In genomic region chr15:84634228-84634837, GRCh38 we compare ENCODE assay signal across 8 cellular contexts. TPM values are rescaled to one million over a fixed set of nuclear protein-coding genes. Genes with fewer than 3 reads are reported as not detected.
DNase-seq lines count a peak whose midpoint lies in the region; ATAC-seq and TF ChIP-seq lines count a peak whose summit lies in the region.

No MANE protein-coding gene starts in this region.

- no TSS peak for BruUV-seq in MCF 10A (replicated peaks; lab: Mats Ljungman, UMichigan)

- no peaks in the 10 kb centered on the region for H3K27me3 ChIP-seq in cardiac muscle cell
- no peaks in the 10 kb centered on the region for H3K27me3 ChIP-seq in upper lobe of left lung

- H3K4me3 ChIP-seq in cardiac muscle cell (peak overlapping the region; percentile 68), upper lobe of left lung (peak overlapping the region; percentile 55 to 73 (median 66))

- peaks cover 17% of the 10 kb centered on the region for H3K36me3 ChIP-seq in cardiac muscle cell
- H3K36me3 ChIP-seq in upper lobe of left lung, result peaks cover 5 to 29% (median 21%) of the 10 kb centered on the region in 4 donors

- DNase-seq in cardiac muscle cell (ENCODE audit: low read depth in 1 of 2, low spot score in 1 of 2) (no peak), cardiac septum (ENCODE audit: low spot score) (no peak), MCF 10A (ENCODE audit: unreplicated experiment) (no peak), memory B cell (ENCODE audit: low spot score in 2 of 2) (no peak), upper lobe of left lung (no peak), HK-2 (ENCODE audit: unreplicated experiment) (no peak)
- no peak for DNase-seq in activated CD4-positive, alpha-beta T cell treated with anti-CD3 and anti-CD28 coated beads for 48 hours

- POLR2A ChIA-PET in MCF 10A (lab: Yijun Ruan, JAX), result interaction anchor here (0.9 to 2.6 kb wide), 11 partner anchors 8 to 295 kb away, joined by 3 to 22 read pairs (median 5); partner anchors contain the start of genes WDR73 and ZSCAN2

- CTCF ChIA-PET in MCF 10A (lab: Yijun Ruan, JAX), result interaction anchor here (0.6 to 2.0 kb wide), 5 partner anchors 14 to 359 kb away, joined by 3 to 8 read pairs (median 4); partner anchors contain the start of gene WDR73

- no peaks in the 10 kb centered on the region for H3K9me3 Mint-ChIP-seq in MCF 10A (ENCODE audit: unreplicated experiment)
- H3K9me3 Mint-ChIP-seq in memory B cell, result no peaks in the 10 kb centered on the region

- H3K4me1 ChIP-seq in cardiac muscle cell (ENCODE audit: low read depth), result peaks cover 27% of the 10 kb centered on the region
- H3K4me1 ChIP-seq in upper lobe of left lung, result peaks cover 33 to 42% (median 39%) of the 10 kb centered on the region in 4 donors

- no peaks in the 10 kb centered on the region for H3K27me3 Mint-ChIP-seq in MCF 10A (ENCODE audit: insufficient read depth, unreplicated experiment)
- no peaks in the 10 kb centered on the region for H3K27me3 Mint-ChIP-seq in memory B cell

- H3K4me3 Mint-ChIP-seq in MCF 10A (ENCODE audit: unreplicated experiment) (peak overlapping the region; percentile 91), memory B cell (peak overlapping the region; percentile 98)

- intact Hi-C loops in cardiac septum (cut with DNase I) (loop anchor here (2.0 kb wide), 1 partner anchor 20 kb away; the partner anchor contains the start of gene WDR73), MCF 10A (cut with micrococcal nuclease) (no loop called here)

- TF ChIP-seq CTCF in cardiac muscle cell (IDR thresholded peaks at IDR 0.05; ENCODE audit: low read depth, low read length) (no peak), MCF 10A (IDR thresholded peaks at IDR 0.05; ENCODE audit: unreplicated experiment) (no peak), upper lobe of left lung (IDR thresholded peaks at IDR 0.05) (no peak)

- H3K27ac Mint-ChIP-seq in MCF 10A (ENCODE audit: low read depth, unreplicated experiment), result no peak overlapping the region
- H3K27ac Mint-ChIP-seq in memory B cell, result peak overlapping the region; percentile 92

- peaks cover 23% of the 10 kb centered on the region for H3K4me1 Mint-ChIP-seq in MCF 10A (ENCODE audit: insufficient read depth, unreplicated experiment)
- peaks cover 28% of the 10 kb centered on the region for H3K4me1 Mint-ChIP-seq in memory B cell

- TF ChIP-seq POLR2A in upper lobe of left lung (IDR thresholded peaks at IDR 0.05), result no peak

- H3K9me3 ChIP-seq in cardiac muscle cell (ENCODE audit: low read depth), result no peaks in the 10 kb centered on the region
- H3K9me3 ChIP-seq in upper lobe of left lung, result no peaks in the 10 kb centered on the region

- WGBS in upper lobe of left lung, 2 donors, result 29 to 34% methylated on average over 23 of the region's 23 CpGs

- peak overlapping the region; percentile 81 for H3K27ac ChIP-seq in cardiac muscle cell
- peak overlapping the region; percentile 89 to 94 (median 93) for H3K27ac ChIP-seq in upper lobe of left lung

- peaks cover 50% of the 10 kb centered on the region for H3K36me3 Mint-ChIP-seq in MCF 10A (ENCODE audit: insufficient read depth, unreplicated experiment)
- H3K36me3 Mint-ChIP-seq in memory B cell, result peaks cover 8% of the 10 kb centered on the region

- TF ChIP-seq EP300 in upper lobe of left lung (IDR thresholded peaks at IDR 0.05), result no peak

- ATAC-seq in memory B cell (ENCODE audit: low read depth) (no peak), upper lobe of left lung (ENCODE audit: low FRiP score in 2 of 2) (no peak), GM21825 (IDR thresholded peaks at IDR 0.05; ENCODE audit: unreplicated experiment) (no peak)

RNA-seq across cellular contexts. Expression of gene WDR73, which starts 19.8 kb away (rescaled TPM):
- total RNA-seq in cardiac muscle cell, result 25.0 and 31.8 TPM in 2 replicates
- 39.6 and 50.4 TPM in 2 replicates for polyA plus RNA-seq in cardiac muscle cell
- total RNA-seq in cardiac septum, result 15.2 TPM
- 40.9 and 42.1 TPM in 2 replicates for total RNA-seq in MCF 10A (2022)
- 100 to 1,000 TPM in 1 of 6 donors, 10 to 100 TPM in 5; 21.5 to 138 (median 35.8) TPM for total RNA-seq in upper lobe of left lung

RNA-seq across cellular contexts. Expression of gene NMB, which starts 23.7 kb away (rescaled TPM):
- total RNA-seq in cardiac muscle cell (4.1 and 6.4 TPM in 2 replicates), cardiac septum (2.6 TPM), MCF 10A (2022) (5.1 and 7.1 TPM in 2 replicates), upper lobe of left lung (10 to 100 TPM in 1 of 6 donors, 1 to 10 TPM in 4, not detected in 1; 4.7 to 13.1 (median 5.7) TPM)
- 5.9 and 9.0 TPM in 2 replicates for polyA plus RNA-seq in cardiac muscle cell

RNA-seq across cellular contexts. Expression of gene ZSCAN2, which starts 33.5 kb away (rescaled TPM):
- total RNA-seq in cardiac muscle cell (24.4 and 38.3 TPM in 2 replicates), cardiac septum (4.6 TPM), MCF 10A (2022) (4.2 and 4.3 TPM in 2 replicates), upper lobe of left lung (10 to 100 TPM in 1 of 6 donors, 1 to 10 TPM in 5; 4.1 to 11.0 (median 5.9) TPM)
- 24.8 and 28.1 TPM in 2 replicates for polyA plus RNA-seq in cardiac muscle cell
